8 cellular contexts compared by ENCODE assay signal in the genomic region with DNA sequence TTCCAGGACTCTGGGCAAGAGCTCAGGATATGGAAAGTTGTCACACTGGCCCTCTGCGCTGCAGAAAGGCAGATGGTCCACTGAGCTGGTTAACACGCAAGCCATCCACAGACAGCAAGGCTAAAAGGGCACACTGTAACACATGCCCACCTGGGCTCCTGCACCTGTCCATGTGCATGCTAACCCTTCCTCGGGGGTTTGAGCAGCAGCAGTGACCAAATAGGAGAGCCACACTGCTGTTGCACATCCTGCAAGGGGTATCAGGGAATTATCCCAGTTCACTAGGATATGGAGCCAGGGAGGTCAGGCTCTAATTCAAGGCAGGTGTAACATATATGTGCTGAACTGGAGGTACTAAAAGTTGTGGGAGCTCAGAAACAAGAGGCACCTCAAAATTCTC.
"Had no signal": no experiment of that assay in that cellular context is flagged by ENCODE, and none has a peak within 500 bp of the region (broad histone marks: within the 10 kb centered on the region; RNA-seq: fewer than 3 reads in every experiment).

No MANE protein-coding gene starts in this region.

- DNase-seq: GDM1, GF-D8 had no signal

- H3K4me3 ChIP-seq: GM12878 had no signal

- ATAC-seq: GM12878 had no signal

- FAIRE-seq: G401.6, GM12878, GM12891, GM12892, GM18507, GM19239 had no signal
